23 cellular contexts compared by ENCODE assay signal in the genomic region with DNA sequence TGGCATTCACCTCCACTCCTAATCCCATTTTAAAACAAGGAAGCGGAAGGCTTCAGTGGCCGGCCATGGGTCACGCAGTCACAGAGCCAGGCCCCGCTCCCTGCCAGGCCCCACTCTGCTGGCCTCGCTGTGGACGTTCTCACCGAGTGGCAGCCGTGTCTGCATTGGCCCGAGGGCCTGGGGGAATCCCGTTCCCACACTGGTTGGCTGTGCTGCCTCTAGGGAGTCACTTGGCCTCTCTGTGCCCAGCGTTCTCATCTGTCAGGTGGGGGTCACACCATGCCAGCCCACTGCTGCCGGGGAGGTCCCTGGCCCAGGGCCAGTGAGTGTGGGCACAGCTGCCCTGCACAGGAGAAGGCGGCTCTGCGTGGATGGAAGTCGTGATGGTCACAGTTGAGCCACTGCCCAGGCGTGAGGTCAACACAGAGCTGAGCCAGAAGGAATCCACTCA. TPM values are rescaled to one million over a fixed set of nuclear protein-coding genes. Genes with fewer than 3 reads are reported as not detected.
DNase-seq lines count a peak whose midpoint lies in the region; ATAC-seq, FAIRE-seq and TF ChIP-seq lines count a peak whose summit lies in the region.
"Had no signal": no experiment of that assay in that cellular context is flagged by ENCODE, and none has a peak within 500 bp of the region (broad histone marks: within the 10 kb centered on the region; RNA-seq: fewer than 3 reads in every experiment).

No MANE protein-coding gene starts in this region.

- no peak overlapping the region for H3K4me2 ChIP-seq in HepG2 (ENCODE audit: low read depth, low read length)

- H3K9ac ChIP-seq in HepG2 (ENCODE audit: insufficient read depth, low read depth, low read length) = no peak overlapping the region

- no peak for TF ChIP-seq RAD21 in HepG2 (CRISPR knock-in tag; IDR thresholded peaks at IDR 0.05)

- intact Hi-C loops in activated naive CD4-positive, alpha-beta T cell treated with anti-CD3 and anti-CD28 coated beads for 36 hours (cut with micrococcal nuclease) = no loop called here
- intact Hi-C loops in activated B cell treated with CpG ODN at 0.5 μM for 24 hours (cut with micrococcal nuclease) (no loop called here), HepG2 (cut with micrococcal nuclease; ENCODE audit: unreplicated experiment) (loop anchor here (10.0 kb wide), 1 partner anchor 77 kb away; a partner anchor contains a TSS), sciatic nerve (cut with DNase I) (no loop called here)

- H3K79me2 ChIP-seq in HepG2 (ENCODE audit: insufficient read depth, low read length) = no peaks in the 10 kb centered on the region

- no peaks in the 10 kb centered on the region for H3K4me1 Mint-ChIP-seq in activated naive CD4-positive, alpha-beta T cell treated with anti-CD3 and anti-CD28 coated beads for 36 hours (ENCODE audit: low read depth)
- H3K4me1 Mint-ChIP-seq in activated B cell treated with CpG ODN at 0.5 μM for 24 hours = peaks cover 3% of the 10 kb centered on the region

- H3K4me3 ChIP-seq in HepG2 (replicated peaks in 1 of 3; ENCODE audit: insufficient read depth in 1 of 3, low read depth in 2 of 3, low read length in 3 of 3) (no peak overlapping the region), small intestine (ENCODE audit: low read depth in 1 of 2, low read length in 2 of 2) (no peak overlapping the region)
- H3K4me3 ChIP-seq: MG63, Peyer's patch had no signal

- peaks cover 3% of the 10 kb centered on the region for H3K27me3 Mint-ChIP-seq in activated naive CD4-positive, alpha-beta T cell treated with anti-CD3 and anti-CD28 coated beads for 36 hours (ENCODE audit: low read depth)
- H3K27me3 Mint-ChIP-seq in activated B cell treated with CpG ODN at 0.5 μM for 24 hours = peaks cover 37% of the 10 kb centered on the region

- H3K9me3 Mint-ChIP-seq in activated naive CD4-positive, alpha-beta T cell treated with anti-CD3 and anti-CD28 coated beads for 36 hours = no peaks in the 10 kb centered on the region
- no peaks in the 10 kb centered on the region for H3K9me3 Mint-ChIP-seq in activated B cell treated with CpG ODN at 0.5 μM for 24 hours
- H3K9me3 Mint-ChIP-seq: CD4-positive, alpha-beta T cell had no signal

- peak; percentile 6 for DNase-seq in activated naive CD4-positive, alpha-beta T cell treated with anti-CD3 and anti-CD28 coated beads, Interleukin-2, amount 50 U/mL, for 16 hours
- no peak for DNase-seq in activated naive CD4-positive, alpha-beta T cell treated with anti-CD3 and anti-CD28 coated beads for 36 hours
- no peak for DNase-seq in activated B cell treated with CpG ODN at 0.5 μM for 24 hours
- no peak for DNase-seq in HepG2 (ENCODE audit: low spot score)
- peak; percentile 60 for DNase-seq in sciatic nerve (ENCODE audit: low spot score)
- DNase-seq in small intestine = no peak
- DNase-seq: CD4-positive, alpha-beta T cell; GDM1; HCEC 1CT; Kasumi-1; MG63; NCI-H1092; NCI-H146; NCI-H2029 treated with DMSO at 0.1 percent for 48 hours; NCI-H510A; NCI-H748 treated with DMSO at 0.1 percent for 48 hours; NK-92 treated with Interleukin-12 subunit alpha and Interleukin-12 subunit beta, amount 100 ng/mL, for 24 hours; SHP77 had no signal

- H3K4me3 Mint-ChIP-seq in activated naive CD4-positive, alpha-beta T cell treated with anti-CD3 and anti-CD28 coated beads for 36 hours = no peak overlapping the region
- H3K4me3 Mint-ChIP-seq in activated B cell treated with CpG ODN at 0.5 μM for 24 hours = no peak overlapping the region
- H3K4me3 Mint-ChIP-seq: B cell; CD4-positive, alpha-beta T cell had no signal

- in situ Hi-C loops in HepG2 (cut with HindIII; ENCODE audit: extremely low pct_ligation_motif_present, low pct_unique_long_range_greater_than_20kb) = no loop called here

- peaks cover 54% of the 10 kb centered on the region for H3K4me1 ChIP-seq in HepG2 (ENCODE audit: insufficient read depth, low read length)
- no peaks in the 10 kb centered on the region for H3K4me1 ChIP-seq in small intestine (ENCODE audit: control insufficient read depth in 2 of 2, insufficient read depth in 1 of 2, low read depth in 1 of 2, low read length in 1 of 2)
- H3K4me1 ChIP-seq: Caco-2, Peyer's patch had no signal

- 72% methylated on average over 16 of the region's 16 CpGs for WGBS in HepG2 (ENCODE audit: low lambda C conversion rate)
- 83 to 93% (median 90%) methylated on average over 16 of the region's 16 CpGs for WGBS in small intestine, 3 donors

- CTCF ChIA-PET in activated naive CD4-positive, alpha-beta T cell treated with anti-CD3 and anti-CD28 coated beads for 36 hours (lab: Charles Lee) = no interaction called here
- CTCF ChIA-PET in activated B cell treated with CpG ODN at 0.5 μM for 24 hours (lab: Charles Lee) (no interaction called here), HepG2 (lab: Yijun Ruan, JAX; ENCODE audit: low intra/inter-chr PET ratio, low total read pairs) (no interaction called here)

- H3K27me3 ChIP-seq in HepG2 (ENCODE audit: control insufficient read depth in 1 of 2, insufficient read depth in 2 of 2, low read length in 2 of 2) = peaks cover 20 to 48% of the 10 kb centered on the region in 2 experiments; a peak in 4 of 5 replicates
- H3K27me3 ChIP-seq in small intestine (ENCODE audit: control insufficient read depth in 2 of 2, insufficient read depth in 2 of 2, low read length in 2 of 2) = peaks cover 5% of the 10 kb centered on the region in 2 donors
- H3K27me3 ChIP-seq: Peyer's patch had no signal

- H3K9me3 ChIP-seq in HepG2 (ENCODE audit: low read length) (no peaks in the 10 kb centered on the region), small intestine (ENCODE audit: control insufficient read depth, low read depth) (no peaks in the 10 kb centered on the region)
- H3K9me3 ChIP-seq: Caco-2, MG63, Peyer's patch had no signal

- ATAC-seq in activated B cell treated with CpG ODN at 0.5 μM for 24 hours (ENCODE audit: low read depth) (no peak), HepG2 (no peak), sciatic nerve (no peak), HG02973 (IDR thresholded peaks at IDR 0.05; ENCODE audit: unreplicated experiment) (no peak), GM21528 (IDR thresholded peaks at IDR 0.05; ENCODE audit: low FRiP score, unreplicated experiment) (no peak)

- no peaks in the 10 kb centered on the region for H3K36me3 ChIP-seq in HepG2 (replicated peaks in 1 of 2; ENCODE audit: control insufficient read depth in 1 of 2, insufficient read depth in 2 of 2, low read length in 2 of 2)
- no peaks in the 10 kb centered on the region for H3K36me3 ChIP-seq in small intestine (ENCODE audit: control insufficient read depth in 2 of 2, insufficient read depth in 2 of 2, low read length in 2 of 2)
- H3K36me3 ChIP-seq: MG63, Peyer's patch had no signal

- BruUV-seq in HepG2 (replicated peaks; lab: Mats Ljungman, UMichigan) = no TSS peak

- H2AFZ ChIP-seq in HepG2 (ENCODE audit: low read length) = no peak overlapping the region

- POLR2A ChIA-PET in activated B cell treated with CpG ODN at 0.5 μM for 24 hours (lab: Charles Lee) = no interaction called here
- POLR2A ChIA-PET in HepG2 (lab: Yijun Ruan, JAX) = no interaction called here

- TF ChIP-seq POLR2A in HepG2 (IDR thresholded peaks at IDR 0.05; ENCODE audit: insufficient read depth in 1 of 2, low read depth in 2 of 2, low read length in 2 of 2) = no peak

- H3K36me3 Mint-ChIP-seq in activated naive CD4-positive, alpha-beta T cell treated with anti-CD3 and anti-CD28 coated beads for 36 hours (ENCODE audit: low read depth) = no peaks in the 10 kb centered on the region
- H3K36me3 Mint-ChIP-seq in activated B cell treated with CpG ODN at 0.5 μM for 24 hours (ENCODE audit: low read depth) = no peaks in the 10 kb centered on the region

- TF ChIP-seq CTCF in activated B cell treated with CpG ODN at 0.5 μM for 24 hours (IDR thresholded peaks at IDR 0.05) (no peak), HepG2 (CRISPR knock-in tag; IDR thresholded peaks at IDR 0.05) (no peak)

- no peak overlapping the region for H3K27ac ChIP-seq in HepG2 (ENCODE audit: extremely low read length, insufficient read depth, low read length)
- H3K27ac ChIP-seq in small intestine (ENCODE audit: low read depth in 1 of 2, low read length in 1 of 2) = no peak overlapping the region
- H3K27ac ChIP-seq: Peyer's patch had no signal

- no peak overlapping the region for H3K27ac Mint-ChIP-seq in activated naive CD4-positive, alpha-beta T cell treated with anti-CD3 and anti-CD28 coated beads for 36 hours
- peak overlapping the region; percentile 26 for H3K27ac Mint-ChIP-seq in activated B cell treated with CpG ODN at 0.5 μM for 24 hours
- H3K27ac Mint-ChIP-seq: B cell; CD4-positive, alpha-beta T cell had no signal

- FAIRE-seq in HepG2 (lab: Jason Lieb, UNC) = no peak
- no peak for FAIRE-seq in small intestine (lab: Jason Lieb, UNC)

- TF ChIP-seq EP300 in HepG2 (IDR thresholded peaks at IDR 0.05; ENCODE audit: low read depth in 2 of 2, low read length in 2 of 2) (no peak), HepG2 (CRISPR knock-in tag; IDR thresholded peaks at IDR 0.05; ENCODE audit: borderline replicate concordance) (no peak)

- no peaks in the 10 kb centered on the region for H4K20me1 ChIP-seq in HepG2 (ENCODE audit: insufficient read depth, low read length)

RNA-seq across cellular contexts. Expression of a gene that starts 13.4 kb away (rescaled TPM):
- 1 to 10 TPM; 1.6 to 2.3 TPM for total RNA-seq in activated naive CD4-positive, alpha-beta T cell treated with anti-CD3 and anti-CD28 coated beads for 36 hours
- 0.20 and 0.42 TPM in 2 replicates for total RNA-seq in activated B cell treated with CpG ODN at 0.5 μM for 24 hours
- 1.2 and 1.8 TPM in 2 replicates for total RNA-seq in HepG2 (2016; rRNA removed; fragmentation: Illumina TruSeq; extraction: Trizol)
- total RNA-seq in HepG2 (2016; cell fraction: cytosol; rRNA removed; fragmentation: Illumina TruSeq; extraction: Trizol; ENCODE audit: low read depth) = 0.30 and 0.35 TPM in 2 replicates
- 1.3 and 1.6 TPM in 2 replicates for total RNA-seq in HepG2 (2016; cell fraction: insoluble cytoplasmic fraction; rRNA removed; fragmentation: Illumina TruSeq; extraction: Trizol)
- total RNA-seq in HepG2 (2016; cell fraction: membrane; rRNA removed; fragmentation: Illumina TruSeq; extraction: Trizol) = 1.5 and 1.9 TPM in 2 replicates
- total RNA-seq in HepG2 (2016; cell fraction: nucleus; rRNA removed; fragmentation: Illumina TruSeq; extraction: Trizol) = 1.1 and 1.2 TPM in 2 replicates
- 1.5 and 1.9 TPM in 2 replicates for polyA plus RNA-seq in HepG2 (2011; rRNA removed)
- 1.4 TPM in 2 replicates for polyA plus RNA-seq in HepG2 (2011; cell fraction: cytosol; rRNA removed)
- 2.2 and 2.4 TPM in 2 replicates for polyA plus RNA-seq in HepG2 (2011; cell fraction: nucleus; rRNA removed)
- 1.1 and 1.4 TPM in 2 replicates for polyA plus RNA-seq in HepG2 (2012)
- 0.37 and 0.43 TPM in 2 replicates for polyA plus RNA-seq in HepG2 (2016; cell fraction: cytosol; fragmentation: Illumina TruSeq; extraction: Trizol; ENCODE audit: low read depth)
- polyA plus RNA-seq in HepG2 (2016; cell fraction: insoluble cytoplasmic fraction; fragmentation: Illumina TruSeq; extraction: Trizol; ENCODE audit: low read depth) = 1.7 and 1.8 TPM in 2 replicates
- polyA plus RNA-seq in HepG2 (2016; cell fraction: membrane; fragmentation: Illumina TruSeq; extraction: Trizol; ENCODE audit: low read depth) = 1.4 and 1.6 TPM in 2 replicates
- polyA plus RNA-seq in HepG2 (2016; cell fraction: nucleus; fragmentation: Illumina TruSeq; extraction: Trizol; ENCODE audit: insufficient read depth, low read depth) = 1.9 and 2.4 TPM in 2 replicates
- 0.76 and 1.0 TPM in 2 replicates for polyA minus RNA-seq in HepG2 (2011; rRNA and poly(A)+ RNA removed; ENCODE audit: low replicate concordance)
- 0.35 and 0.49 TPM in 2 replicates for polyA minus RNA-seq in HepG2 (2011; cell fraction: cytosol; rRNA and poly(A)+ RNA removed)
- 0.99 and 1.0 TPM in 2 replicates for polyA minus RNA-seq in HepG2 (2011; cell fraction: nucleus; rRNA and poly(A)+ RNA removed)
- total RNA-seq in sciatic nerve = 12.3 TPM
- polyA plus RNA-seq in small intestine = 10 to 100 TPM; 24.1 to 51.7 (median 48.9) TPM

Comparison
In these comparisons a context has a peak if more than half of its experiments do, and no peak if none do; other contexts are left out.
1. DNase-seq: peak in activated naive CD4-positive, alpha-beta T cell treated with anti-CD3 and anti-CD28 coated beads, Interleukin-2, amount 50 U/mL, for 16 hours (single experiment) and sciatic nerve (single experiment); none in activated naive CD4-positive, alpha-beta T cell treated with anti-CD3 and anti-CD28 coated beads for 36 hours (single experiment), activated B cell treated with CpG ODN at 0.5 μM for 24 hours (single experiment), HepG2 (single experiment) and small intestine (single experiment).